1 cellular context compared by ENCODE assay signal in genomic region chr1:175043824-175044223, GRCh38.
TF ChIP-seq lines count a peak whose summit lies in the region.

No MANE protein-coding gene starts in this region.

TF ChIP-seq in HepG2, 621 proteins besides CTCF, POLR2A, EP300 and RAD21 (continued from another document):
- TF ChIP-seq GMEB2 (CRISPR knock-in tag; IDR thresholded peaks at IDR 0.05; ENCODE audit: low read depth): no peak
